Comparison of ENCODE assay signal across 1 cellular context in the genomic region with DNA sequence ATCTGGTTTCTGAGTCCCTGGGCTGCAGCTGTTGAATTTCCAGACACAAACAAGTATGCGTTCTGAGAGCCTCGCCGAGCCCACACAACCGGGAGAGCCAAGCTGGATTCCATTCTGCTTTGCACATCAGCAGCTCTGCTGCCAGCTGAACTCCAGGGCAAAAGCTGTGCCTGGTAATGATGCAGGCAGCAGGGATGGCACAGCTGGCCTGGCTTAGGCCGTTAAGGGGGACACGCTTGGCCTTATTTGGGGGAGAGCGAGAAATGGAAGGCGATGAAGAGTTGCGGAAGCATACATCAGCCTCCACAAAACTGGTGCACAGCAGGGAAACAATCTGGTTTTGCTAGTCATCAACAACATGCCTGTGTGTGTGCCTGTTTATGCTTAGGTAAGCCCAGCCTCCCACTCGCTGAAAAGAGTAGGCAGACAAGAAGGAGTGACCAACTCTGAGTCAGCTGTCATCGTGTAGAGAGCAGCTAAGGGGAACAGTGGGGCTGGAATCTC.
TF ChIP-seq lines count a peak whose summit lies in the region.

No MANE protein-coding gene starts in this region.

TF ChIP-seq in K562, 482 proteins besides CTCF, POLR2A, EP300 and RAD21 (continued from another document):
- TF ChIP-seq CXXC5 (CRISPR knock-in tag; IDR thresholded peaks at IDR 0.05) (no peak), RNF2 (IDR thresholded peaks at IDR 0.05) (no peak), MTA3 (IDR thresholded peaks at IDR 0.05; ENCODE audit: borderline replicate concordance) (no peak), EGR1 (conservative IDR thresholded peaks at IDR 0.05) (0 out of 2 replicates have a peak, but pooled peaks have one; percentile 8)
- TF ChIP-seq, protein P1, sequence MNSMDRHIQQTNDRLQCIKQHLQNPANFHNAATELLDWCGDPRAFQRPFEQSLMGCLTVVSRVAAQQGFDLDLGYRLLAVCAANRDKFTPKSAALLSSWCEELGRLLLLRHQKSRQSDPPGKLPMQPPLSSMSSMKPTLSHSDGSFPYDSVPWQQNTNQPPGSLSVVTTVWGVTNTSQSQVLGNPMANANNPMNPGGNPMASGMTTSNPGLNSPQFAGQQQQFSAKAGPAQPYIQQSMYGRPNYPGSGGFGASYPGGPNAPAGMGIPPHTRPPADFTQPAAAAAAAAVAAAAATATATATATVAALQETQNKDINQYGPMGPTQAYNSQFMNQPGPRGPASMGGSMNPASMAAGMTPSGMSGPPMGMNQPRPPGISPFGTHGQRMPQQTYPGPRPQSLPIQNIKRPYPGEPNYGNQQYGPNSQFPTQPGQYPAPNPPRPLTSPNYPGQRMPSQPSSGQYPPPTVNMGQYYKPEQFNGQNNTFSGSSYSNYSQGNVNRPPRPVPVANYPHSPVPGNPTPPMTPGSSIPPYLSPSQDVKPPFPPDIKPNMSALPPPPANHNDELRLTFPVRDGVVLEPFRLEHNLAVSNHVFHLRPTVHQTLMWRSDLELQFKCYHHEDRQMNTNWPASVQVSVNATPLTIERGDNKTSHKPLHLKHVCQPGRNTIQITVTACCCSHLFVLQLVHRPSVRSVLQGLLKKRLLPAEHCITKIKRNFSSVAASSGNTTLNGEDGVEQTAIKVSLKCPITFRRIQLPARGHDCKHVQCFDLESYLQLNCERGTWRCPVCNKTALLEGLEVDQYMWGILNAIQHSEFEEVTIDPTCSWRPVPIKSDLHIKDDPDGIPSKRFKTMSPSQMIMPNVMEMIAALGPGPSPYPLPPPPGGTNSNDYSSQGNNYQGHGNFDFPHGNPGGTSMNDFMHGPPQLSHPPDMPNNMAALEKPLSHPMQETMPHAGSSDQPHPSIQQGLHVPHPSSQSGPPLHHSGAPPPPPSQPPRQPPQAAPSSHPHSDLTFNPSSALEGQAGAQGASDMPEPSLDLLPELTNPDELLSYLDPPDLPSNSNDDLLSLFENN (IDR thresholded peaks at IDR 0.05; ENCODE audit: low read depth in 2 of 2, low read length in 2 of 2): no peak
